In the genomic region with DNA sequence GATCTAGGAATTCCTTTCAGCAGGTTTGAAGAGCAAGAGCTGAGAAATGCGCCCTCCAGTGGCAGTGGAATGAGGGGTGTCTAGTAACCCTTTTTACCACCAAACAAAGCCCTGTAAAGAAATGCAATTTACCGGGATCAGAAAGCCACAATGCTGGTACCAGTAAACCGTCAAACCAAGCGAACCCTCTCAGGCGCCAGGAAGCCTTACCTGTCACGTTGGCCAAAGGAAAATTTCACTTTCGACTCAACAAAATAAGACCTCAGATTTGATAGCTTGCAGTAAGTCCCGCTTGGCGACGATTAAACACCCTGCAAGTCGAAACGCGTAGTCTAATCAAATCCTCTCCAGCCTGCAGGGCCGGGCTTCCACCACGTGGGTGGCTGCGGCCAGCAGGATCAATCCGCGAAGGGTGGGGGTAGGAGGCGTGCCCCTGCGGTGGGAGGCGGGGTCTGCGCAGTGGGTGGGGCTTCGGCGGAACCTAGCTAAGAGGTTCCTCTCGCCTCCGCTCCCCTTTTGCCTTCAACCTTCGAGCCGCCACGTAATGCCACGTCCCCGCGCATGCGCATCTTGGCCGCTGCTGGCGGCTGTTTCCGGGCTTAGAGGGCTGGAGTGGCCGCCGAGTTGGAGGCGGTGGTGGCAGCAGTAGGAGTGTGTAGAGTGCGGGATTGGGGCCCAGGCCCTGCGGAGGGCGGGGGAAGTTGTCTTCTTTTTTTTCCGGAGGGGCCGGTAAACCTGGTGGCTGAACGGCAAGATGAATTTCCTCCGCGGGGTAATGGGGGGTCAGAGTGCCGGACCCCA, we compare ENCODE assay signal across 8 cellular contexts. TPM values are rescaled to one million over a fixed set of nuclear protein-coding genes. Genes with fewer than 3 reads are reported as not detected.
A peak's percentile ranks its signal among the peaks of the same experiment; 100 is the strongest.
DNase-seq lines count a peak whose midpoint lies in the region; ATAC-seq, FAIRE-seq and TF ChIP-seq lines count a peak whose summit lies in the region.

Gene USO1, plus strand, starts transcription at position 512 of the 801 bp plus-strand sequence. Its CDS starts 243 bp downstream, at position 755.

- peak; percentile 99 for DNase-seq in G401 (ENCODE audit: low spot score)
- DNase-seq in H54 (ENCODE audit: insufficient read length, low spot score), result peak; percentile 68
- DNase-seq in LoVo (ENCODE audit: low spot score), result peak; percentile 99
- peak; percentile 97 for DNase-seq in RWPE2 (ENCODE audit: low spot score)
- DNase-seq in activated T-helper 2 cell treated with anti-CD3 and anti-CD28 coated beads, Interferon-gamma antibody, Interleukin-2, Interleukin-4, amounts not matched to agents 10 μg/mL and 5 μg/mL and 100 μg/mL, durations not matched to agents 14 hours and 24 hours and 36 hours (ENCODE audit: low spot score), result peak; percentile 100
- peak; percentile 98 for DNase-seq in fibroblast of mammary gland (ENCODE audit: low read depth)
- peak; percentile 99 for DNase-seq in natural killer cell
- peak; percentile 97 for DNase-seq in stimulated activated naive CD4-positive, alpha-beta T cell treated with Interleukin-2 at 50 U/mL for 16 hours (lab: John Stamatoyannopoulos, UW)

- in situ Hi-C loops in G401 (cut with HindIII; ENCODE audit: low sequenced_read_pairs), result no loop called here

- H3K27me3 ChIP-seq in RWPE2 (ENCODE audit: insufficient read depth, poor library complexity, severe bottlenecking), result no peaks in the 10 kb centered on the region

- peak within 1 kb of the TSS; percentile 99 for H3K27ac Mint-ChIP-seq in activated T-helper 2 cell treated with anti-CD3 and anti-CD28 coated beads, Interferon-gamma antibody, Interleukin-2, Interleukin-4, amounts not matched to agents 10 μg/mL and 5 μg/mL and 100 μg/mL, durations not matched to agents 14 hours and 24 hours and 36 hours
- H3K27ac Mint-ChIP-seq in natural killer cell, result peak within 1 kb of the TSS; percentile 98 to 100

- TF ChIP-seq CTCF in RWPE2 (IDR thresholded peaks at IDR 0.05; ENCODE audit: poor library complexity, severe bottlenecking) (peak; percentile 93), fibroblast of mammary gland (conservative IDR thresholded peaks at IDR 0.05; ENCODE audit: control insufficient read depth, insufficient read depth, low read depth, low read length) (peak; percentile 88), natural killer cell (IDR thresholded peaks at IDR 0.05) (peak; percentile 85)

- FAIRE-seq in H54 (lab: Jason Lieb, UNC), result peak; percentile 60

- intact Hi-C loops in activated T-helper 2 cell treated with anti-CD3 and anti-CD28 coated beads, Interferon-gamma antibody, Interleukin-2, Interleukin-4, amounts not matched to agents 10 μg/mL and 5 μg/mL and 100 μg/mL, durations not matched to agents 14 hours and 24 hours and 36 hours (cut with micrococcal nuclease), result loop anchor here (1.0 to 2.0 kb wide), 8 partner anchors 15 to 266 kb away; partner anchors contain the start of genes CDKL2, G3BP2, RCHY1 and SDAD1
- intact Hi-C loops in natural killer cell (cut with micrococcal nuclease), result loop anchor here (1.0 to 5.0 kb wide), 5 partner anchors 37 to 268 kb away; partner anchors contain the start of genes CDKL2, G3BP2, RCHY1 and SDAD1

- H3K36me3 ChIP-seq in RWPE2 (ENCODE audit: low read depth), result no peaks in the 10 kb centered on the region

- TF ChIP-seq POLR2A in H54 (IDR thresholded peaks at IDR 0.05; ENCODE audit: low read depth, low read length), result peak; percentile 92

- H3K27me3 Mint-ChIP-seq in activated T-helper 2 cell treated with anti-CD3 and anti-CD28 coated beads, Interferon-gamma antibody, Interleukin-2, Interleukin-4, amounts not matched to agents 10 μg/mL and 5 μg/mL and 100 μg/mL, durations not matched to agents 14 hours and 24 hours and 36 hours (ENCODE audit: low read depth), result no peaks in the 10 kb centered on the region
- H3K27me3 Mint-ChIP-seq in natural killer cell (ENCODE audit: low read depth in 2 of 2), result no peaks in the 10 kb centered on the region

- H3K27ac ChIP-seq in RWPE2 (ENCODE audit: poor library complexity, severe bottlenecking), result peak within 1 kb of the TSS; percentile 73

- H3K36me3 Mint-ChIP-seq in activated T-helper 2 cell treated with anti-CD3 and anti-CD28 coated beads, Interferon-gamma antibody, Interleukin-2, Interleukin-4, amounts not matched to agents 10 μg/mL and 5 μg/mL and 100 μg/mL, durations not matched to agents 14 hours and 24 hours and 36 hours (ENCODE audit: low read depth), result peaks cover 33% of the 10 kb centered on the region
- no peaks in the 10 kb centered on the region for H3K36me3 Mint-ChIP-seq in natural killer cell

- peaks cover 21% of the 10 kb centered on the region for H3K4me1 ChIP-seq in RWPE2 (ENCODE audit: insufficient read depth, poor library complexity, severe bottlenecking)

- peaks cover 39% of the 10 kb centered on the region for H3K4me1 Mint-ChIP-seq in activated T-helper 2 cell treated with anti-CD3 and anti-CD28 coated beads, Interferon-gamma antibody, Interleukin-2, Interleukin-4, amounts not matched to agents 10 μg/mL and 5 μg/mL and 100 μg/mL, durations not matched to agents 14 hours and 24 hours and 36 hours (ENCODE audit: low read depth)
- peaks cover 46 to 49% of the 10 kb centered on the region in 2 donors for H3K4me1 Mint-ChIP-seq in natural killer cell

- H3K4me3 ChIP-seq in RWPE2 (ENCODE audit: severe bottlenecking) (peak within 1 kb of the TSS; percentile 95), fibroblast of mammary gland (ENCODE audit: control insufficient read depth, low read depth, low read length) (peak within 1 kb of the TSS; percentile 98)

- no peaks in the 10 kb centered on the region for H3K9me3 ChIP-seq in RWPE2 (ENCODE audit: severe bottlenecking)

- peak; percentile 77 for ATAC-seq in RWPE2 (ENCODE audit: low read depth)
- peak; percentile 93 to 99 (median 93) for ATAC-seq in natural killer cell

- H3K4me3 Mint-ChIP-seq in activated T-helper 2 cell treated with anti-CD3 and anti-CD28 coated beads, Interferon-gamma antibody, Interleukin-2, Interleukin-4, amounts not matched to agents 10 μg/mL and 5 μg/mL and 100 μg/mL, durations not matched to agents 14 hours and 24 hours and 36 hours (ENCODE audit: low read depth), result peak within 1 kb of the TSS; percentile 98
- peak within 1 kb of the TSS; percentile 99 for H3K4me3 Mint-ChIP-seq in natural killer cell

- H3K9me3 Mint-ChIP-seq in activated T-helper 2 cell treated with anti-CD3 and anti-CD28 coated beads, Interferon-gamma antibody, Interleukin-2, Interleukin-4, amounts not matched to agents 10 μg/mL and 5 μg/mL and 100 μg/mL, durations not matched to agents 14 hours and 24 hours and 36 hours, result no peaks in the 10 kb centered on the region
- no peaks in the 10 kb centered on the region for H3K9me3 Mint-ChIP-seq in natural killer cell

RNA-seq across cellular contexts. Expression of gene USO1, which starts in this region (rescaled TPM):
- 41.4 and 65.0 TPM in 2 replicates for total RNA-seq in G401 (2014; rRNA removed; shearing (Covaris generic))
- 57.4 and 59.0 TPM in 2 replicates for total RNA-seq in activated T-helper 2 cell treated with anti-CD3 and anti-CD28 coated beads, Interferon-gamma antibody, Interleukin-2, Interleukin-4, amounts not matched to agents 10 μg/mL and 5 μg/mL and 100 μg/mL, durations not matched to agents 14 hours and 24 hours and 36 hours
- 10 to 100 TPM; 29.7 to 38.4 (median 32.2) TPM for total RNA-seq in natural killer cell

Comparison
In these comparisons a context has a peak if more than half of its experiments do, and no peak if none do; other contexts are left out.
1. Peak in every context shown above with its lines: DNase-seq, ATAC-seq, H3K4me3 ChIP-seq and H3K27ac ChIP-seq.